In genomic region chr4:6855692-6856297, GRCh38 we compare ENCODE assay signal across 8 cellular contexts.
A peak's percentile ranks its signal among the peaks of the same experiment; 100 is the strongest.
DNase-seq lines count a peak whose midpoint lies in the region; ATAC-seq and TF ChIP-seq lines count a peak whose summit lies in the region.

No MANE protein-coding gene starts in this region.

- peak overlapping the region; percentile 89 for H3K27ac Mint-ChIP-seq in T-helper 1 cell treated with Interleukin-12 subunit alpha and Interleukin-12 subunit beta and Interleukin-4 antibody, amounts not matched to agents 30 μg/mL and 1 μg/mL, for 36 hours

- no peak for TF ChIP-seq CTCF in fibroblast of mammary gland (conservative IDR thresholded peaks at IDR 0.05; ENCODE audit: control insufficient read depth, insufficient read depth, low read depth, low read length)

- H3K9me3 Mint-ChIP-seq in T-helper 1 cell treated with Interleukin-12 subunit alpha and Interleukin-12 subunit beta and Interleukin-4 antibody, amounts not matched to agents 30 μg/mL and 1 μg/mL, for 36 hours: peaks cover 17% of the 10 kb centered on the region

- H3K27me3 Mint-ChIP-seq in T-helper 1 cell treated with Interleukin-12 subunit alpha and Interleukin-12 subunit beta and Interleukin-4 antibody, amounts not matched to agents 30 μg/mL and 1 μg/mL, for 36 hours (ENCODE audit: low read depth): no peaks in the 10 kb centered on the region

- peaks cover 20% of the 10 kb centered on the region for H3K4me1 Mint-ChIP-seq in T-helper 1 cell treated with Interleukin-12 subunit alpha and Interleukin-12 subunit beta and Interleukin-4 antibody, amounts not matched to agents 30 μg/mL and 1 μg/mL, for 36 hours (ENCODE audit: low read depth)

- DNase-seq in ELR (ENCODE audit: low read depth): peak; percentile 46
- peak; percentile 71 for DNase-seq in fibroblast of mammary gland (ENCODE audit: low read depth)
- DNase-seq in stimulated activated naive CD8-positive, alpha-beta T cell treated with anti-CD3 and anti-CD28 coated beads, Interleukin-15, Interleukin-2, amounts not matched to agents 100 U/mL and 50 U/mL, for 24 hours: no peak
- DNase-seq in iPS-NIHi11 (ENCODE audit: low spot score): no peak
- DNase-seq in retina: no peak

- peaks cover 41% of the 10 kb centered on the region for H3K36me3 Mint-ChIP-seq in T-helper 1 cell treated with Interleukin-12 subunit alpha and Interleukin-12 subunit beta and Interleukin-4 antibody, amounts not matched to agents 30 μg/mL and 1 μg/mL, for 36 hours (ENCODE audit: low read depth)

- no peak overlapping the region for H3K4me3 ChIP-seq in fibroblast of mammary gland (ENCODE audit: control insufficient read depth, low read depth, low read length)

- H3K4me3 Mint-ChIP-seq in T-helper 1 cell treated with Interleukin-12 subunit alpha and Interleukin-12 subunit beta and Interleukin-4 antibody, amounts not matched to agents 30 μg/mL and 1 μg/mL, for 36 hours: no peak overlapping the region

- peak; percentile 97 for ATAC-seq in GM19395 (IDR thresholded peaks at IDR 0.05; ENCODE audit: unreplicated experiment)
- ATAC-seq in HG03354 (IDR thresholded peaks at IDR 0.05; ENCODE audit: poor library complexity, severe bottlenecking, unreplicated experiment): peak; percentile 93
- ATAC-seq in stimulated activated naive CD8-positive, alpha-beta T cell treated with anti-CD3 and anti-CD28 coated beads, Interleukin-15, Interleukin-2, amounts not matched to agents 100 U/mL and 50 U/mL, for 24 hours: peak; percentile 97

Comparison
In these comparisons a context has a peak if more than half of its experiments do, and no peak if none do; other contexts are left out.
1. DNase-seq: peak in ELR (single experiment) and fibroblast of mammary gland (single experiment); none in stimulated activated naive CD8-positive, alpha-beta T cell treated with anti-CD3 and anti-CD28 coated beads, Interleukin-15, Interleukin-2, amounts not matched to agents 100 U/mL and 50 U/mL, for 24 hours (single experiment), iPS-NIHi11 (single experiment) and retina (single experiment).
2. Peak in every context shown above with its lines, with median percentiles within 50 percentile points of each other: ATAC-seq.